Comparison of ENCODE assay signal across 19 cellular contexts in genomic region chr7:25765110-25765509, GRCh38.
"Had no signal": no experiment of that assay in that cellular context is flagged by ENCODE, and none has a peak within 500 bp of the region (broad histone marks: within the 10 kb centered on the region; RNA-seq: fewer than 3 reads in every experiment).

No MANE protein-coding gene starts in this region.

- ATAC-seq: left cardiac atrium; naive thymus-derived CD4-positive, alpha-beta T cell; right cardiac atrium; stimulated activated effector memory CD8-positive, alpha-beta T cell treated with anti-CD3 and anti-CD28 coated beads, Interleukin-12 subunit alpha, Interleukin-12 subunit beta, amount 100 ng/mL, for 72 hours; stimulated activated naive CD8-positive, alpha-beta T cell treated with anti-CD3 and anti-CD28 coated beads, Interleukin-15, Interleukin-2, amounts not matched to agents 100 U/mL and 50 U/mL, for 24 hours had no signal

- FAIRE-seq: endometrium, kidney had no signal

- DNase-seq: central memory CD4-positive, alpha-beta T cell; effector memory CD4-positive, alpha-beta T cell; head of caudate nucleus; kidney; left cardiac atrium; mesendoderm; naive thymus-derived CD4-positive, alpha-beta T cell; posterior cingulate gyrus; right cardiac atrium; stimulated activated CD4-positive, alpha-beta T cell treated with anti-CD3 and anti-CD28 coated beads, Interleukin-4, amount 100 ng/mL, for 1 hour; stimulated activated CD8-positive, alpha-beta memory T cell treated with anti-CD3 and anti-CD28 coated beads, Interleukin-4, amount 100 ng/mL, for 48 hours; stimulated activated naive CD8-positive, alpha-beta T cell treated with anti-CD3 and anti-CD28 coated beads, Interleukin-15, Interleukin-2, amounts not matched to agents 100 U/mL and 50 U/mL, for 24 hours had no signal

- H3K36me3 ChIP-seq: esophagus muscularis mucosa, neutrophil, tibial nerve had no signal

- H3K79me2 ChIP-seq: hepatocyte had no signal

- H3K27me3 ChIP-seq: esophagus muscularis mucosa, hepatocyte, tibial nerve had no signal

- H3K4me1 ChIP-seq: tibial nerve had no signal

- H3K4me2 ChIP-seq: hepatocyte had no signal

- H3K4me3 ChIP-seq: esophagus muscularis mucosa, hepatocyte, tibial nerve had no signal

- H3K9me3 ChIP-seq: esophagus muscularis mucosa, neutrophil, tibial nerve had no signal

- H2AFZ ChIP-seq: hepatocyte had no signal

- H3K27ac ChIP-seq: epithelial cell of prostate, esophagus muscularis mucosa, hepatocyte, neutrophil, tibial nerve had no signal
